31 cellular contexts compared by ENCODE assay signal in the genomic region with DNA sequence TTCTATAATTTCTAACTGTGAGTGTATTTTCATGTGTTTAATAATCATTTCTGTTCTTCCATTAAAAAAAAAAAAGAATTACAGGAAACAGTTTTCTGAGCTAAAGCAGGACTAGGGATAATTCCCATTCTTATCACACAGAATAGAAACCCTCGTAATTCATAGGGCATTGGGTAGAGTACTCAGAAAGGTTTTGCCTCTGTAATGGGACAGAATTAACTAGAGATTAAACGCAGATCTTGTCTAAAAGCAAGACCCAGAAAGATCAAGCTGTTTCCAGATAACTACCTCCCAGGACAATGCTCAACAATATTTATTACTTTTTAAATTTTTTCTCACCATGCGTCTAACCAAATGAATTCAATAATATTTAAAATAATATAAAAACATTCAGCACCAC. TPM values are rescaled to one million over a fixed set of nuclear protein-coding genes. Genes with fewer than 3 reads are reported as not detected.
DNase-seq lines count a peak whose midpoint lies in the region; ATAC-seq and TF ChIP-seq lines count a peak whose summit lies in the region.
"Had no signal": no experiment of that assay in that cellular context is flagged by ENCODE, and none has a peak within 500 bp of the region (broad histone marks: within the 10 kb centered on the region; RNA-seq: fewer than 3 reads in every experiment).

No MANE protein-coding gene starts in this region.

- CTCF ChIA-PET in SK-N-SH (lab: Yijun Ruan, JAX): interaction anchor here (1.1 kb wide), 1 partner anchor 273 kb away, joined by 3 read pairs; no protein-coding TSS in a partner anchor

- H3K4me3 ChIP-seq in SK-N-SH (ENCODE audit: low read depth in 2 of 2, low read length in 1 of 2) (no peak overlapping the region), WERI-Rb-1 (ENCODE audit: low read depth, low read length) (no peak overlapping the region), right atrium auricular region (no peak overlapping the region)
- H3K4me3 ChIP-seq: A549; BLaER1; BLaER1 treated with 17β-estradiol and CSF1 and Interleukin-3, amounts not matched to agents 10 nM and 100 nM had no signal

- ATAC-seq in SK-N-SH treated with all-trans-retinoic acid at 6 μM for 48 hours (no peak), HG03457 (IDR thresholded peaks at IDR 0.05; ENCODE audit: unreplicated experiment) (no peak), HG02678 (IDR thresholded peaks at IDR 0.05; ENCODE audit: unreplicated experiment) (no peak)
- ATAC-seq: A549; CD8-positive, alpha-beta T cell had no signal

- DNase-seq in SK-N-SH: peak; percentile 32
- no peak for DNase-seq in WERI-Rb-1
- DNase-seq in right atrium auricular region (ENCODE audit: low spot score): no peak
- DNase-seq: 8988T; ACHN; AML-193; BE2C; C1 segment of cervical spinal cord; Caco-2; Calu3; CD4-positive, alpha-beta memory T cell; CD4-positive, alpha-beta T cell; CD4-positive, CD25-positive, alpha-beta regulatory T cell; CD8-positive, alpha-beta memory T cell; CD8-positive, alpha-beta T cell; COR-L47; DMS 273 treated with DMSO at 0.1 percent for 48 hours; DMS153; DMS53; DMS79; DMS79 treated with DMSO at 0.1 percent for 48 hours; DND-41; EL had no signal

- WGBS in SK-N-SH (ENCODE audit: low lambda C conversion rate): 89% methylated on average over 3 of the region's 3 CpGs

- H3K9ac ChIP-seq in SK-N-SH: no peak overlapping the region
- H3K9ac ChIP-seq: BLaER1; BLaER1 treated with 17β-estradiol and CSF1 and Interleukin-3, amounts not matched to agents 10 nM and 100 nM had no signal

- peaks cover 64% of the 10 kb centered on the region for H3K79me2 ChIP-seq in SK-N-SH (ENCODE audit: insufficient read depth)

- no peak overlapping the region for H2AFZ ChIP-seq in SK-N-SH (ENCODE audit: low read depth)

- H3K9me3 ChIP-seq in SK-N-SH (no peaks in the 10 kb centered on the region), WERI-Rb-1 (ENCODE audit: severe bottlenecking) (no peaks in the 10 kb centered on the region), right atrium auricular region (no peaks in the 10 kb centered on the region)
- H3K9me3 ChIP-seq: A549, BE2C, Caco-2 had no signal

- no peaks in the 10 kb centered on the region for H3K9me2 ChIP-seq in SK-N-SH

- no peak for TF ChIP-seq RAD21 in SK-N-SH (IDR thresholded peaks at IDR 0.05; ENCODE audit: low read length)

- no peak for TF ChIP-seq CTCF in SK-N-SH (IDR thresholded peaks at IDR 0.05)
- TF ChIP-seq CTCF in WERI-Rb-1 (IDR thresholded peaks at IDR 0.05; ENCODE audit: low read depth, low read length): no peak
- TF ChIP-seq CTCF in right atrium auricular region (IDR thresholded peaks at IDR 0.05): no peak

- TF ChIP-seq EP300 in SK-N-SH (IDR thresholded peaks at IDR 0.05; ENCODE audit: borderline replicate concordance in 1 of 2, low read depth in 1 of 2, low read length in 1 of 2): peak in 1 of 2 experiments; percentile 75; a peak in 2 of 4 replicates

- H3F3A ChIP-seq in SK-N-SH (replicated peaks; ENCODE audit: insufficient read depth): no peaks in the 10 kb centered on the region

- POLR2A ChIA-PET in SK-N-SH (lab: Yijun Ruan, JAX): no interaction called here

- no peaks in the 10 kb centered on the region for H3K27me3 ChIP-seq in SK-N-SH (ENCODE audit: insufficient read depth)
- no peaks in the 10 kb centered on the region for H3K27me3 ChIP-seq in WERI-Rb-1 (ENCODE audit: insufficient read depth, low read depth, severe bottlenecking)
- H3K27me3 ChIP-seq in right atrium auricular region: no peaks in the 10 kb centered on the region
- H3K27me3 ChIP-seq: BE2C; BLaER1; BLaER1 treated with 17β-estradiol and CSF1 and Interleukin-3, amounts not matched to agents 10 nM and 100 nM had no signal

- peaks cover 2% of the 10 kb centered on the region; the same call in 1 of the 2 replicates for H4K20me1 ChIP-seq in SK-N-SH (ENCODE audit: insufficient read depth)

- no peak overlapping the region for H3K4me2 ChIP-seq in SK-N-SH
- H3K4me2 ChIP-seq: A549; BLaER1; BLaER1 treated with 17β-estradiol and CSF1 and Interleukin-3, amounts not matched to agents 10 nM and 100 nM had no signal

- H3K27ac ChIP-seq in SK-N-SH (ENCODE audit: low read depth in 2 of 2, low read length in 1 of 2): peak overlapping the region in 1 of 2 experiments; percentile 74; a peak in 2 of 4 replicates
- H3K27ac ChIP-seq in WERI-Rb-1: peak overlapping the region; percentile 1; the same call in 1 of the 2 replicates
- H3K27ac ChIP-seq in right atrium auricular region: no peak overlapping the region
- H3K27ac ChIP-seq: 22Rv1; A549; BLaER1; BLaER1 treated with 17β-estradiol and CSF1 and Interleukin-3, amounts not matched to agents 10 nM and 100 nM; C4-2B had no signal

- H3K4me1 ChIP-seq in SK-N-SH (ENCODE audit: control insufficient read depth in 1 of 2, insufficient read depth in 2 of 2, low read depth in 1 of 2, low read length in 1 of 2) (peaks cover 0 to 9% of the 10 kb centered on the region in 2 experiments; a peak in 2 of 4 replicates), right atrium auricular region (no peaks in the 10 kb centered on the region)
- H3K4me1 ChIP-seq: BLaER1; BLaER1 treated with 17β-estradiol and CSF1 and Interleukin-3, amounts not matched to agents 10 nM and 100 nM; Caco-2 had no signal

- H3K36me3 ChIP-seq in SK-N-SH (replicated peaks in 1 of 2; ENCODE audit: control insufficient read depth in 1 of 2, insufficient read depth in 2 of 2, low read length in 1 of 2) (peaks cover 0 to 9% of the 10 kb centered on the region in 2 experiments), WERI-Rb-1 (no peaks in the 10 kb centered on the region; the same call in 1 of the 2 replicates), right atrium auricular region (no peaks in the 10 kb centered on the region)
- H3K36me3 ChIP-seq: BE2C had no signal

TF ChIP-seq in SK-N-SH, 30 proteins besides CTCF, POLR2A, EP300 and RAD21:
- TF ChIP-seq EZH2phosphoT487 (IDR thresholded peaks at IDR 0.05; ENCODE audit: borderline replicate concordance, low read depth): no peak
TF ChIP-seq in SK-N-SH: peak in this region for 0.

TF ChIP-seq in SK-N-SH treated with all-trans-retinoic acid at 6 μM for 48 hours, 23 proteins besides CTCF, POLR2A, EP300 and RAD21:
- TF ChIP-seq TCF4 (CRISPR knock-in tag; IDR thresholded peaks at IDR 0.05; ENCODE audit: borderline replicate concordance): peak; percentile 58; the same call in 1 of the 2 replicates
- TF ChIP-seq OSR1 (CRISPR knock-in tag; IDR thresholded peaks at IDR 0.05): no peak

RNA-seq across cellular contexts. Expression of a gene that starts 10.2 kb away (rescaled TPM):
- 13.6 and 18.2 TPM in 2 replicates for polyA plus RNA-seq in SK-N-SH (2012; rRNA removed)
- 27.1 and 28.5 TPM in 2 replicates for polyA plus RNA-seq in SK-N-SH (2012; cell fraction: cytosol; rRNA removed)
- 3.3 and 9.6 TPM in 2 replicates for polyA plus RNA-seq in SK-N-SH (2012; cell fraction: nucleus; rRNA removed)
- total RNA-seq in right atrium auricular region: 10 to 100 TPM in 1 of 2 donors, 1 to 10 TPM in 1; 8.7 to 14.8 TPM

RNA-seq across cellular contexts. Expression of a gene that starts 10.4 kb away (rescaled TPM):
- 5.8 and 7.5 TPM in 2 replicates for polyA plus RNA-seq in SK-N-SH (2012; rRNA removed)
- 4.6 and 5.8 TPM in 2 replicates for polyA plus RNA-seq in SK-N-SH (2012; cell fraction: cytosol; rRNA removed)
- 12.6 and 20.0 TPM in 2 replicates for polyA plus RNA-seq in SK-N-SH (2012; cell fraction: nucleus; rRNA removed)
- 10 to 100 TPM; 15.1 to 16.2 TPM for total RNA-seq in right atrium auricular region

RNA-seq across cellular contexts. Expression of a gene that starts 18.4 kb away (rescaled TPM):
- 2.1 and 2.3 TPM in 2 replicates for polyA plus RNA-seq in SK-N-SH (2012; rRNA removed)
- polyA plus RNA-seq in SK-N-SH (2012; cell fraction: cytosol; rRNA removed): 1.6 and 2.1 TPM in 2 replicates
- polyA plus RNA-seq in SK-N-SH (2012; cell fraction: nucleus; rRNA removed): 1.2 and 1.9 TPM in 2 replicates
- 1 to 10 TPM; 1.1 to 2.1 TPM for total RNA-seq in right atrium auricular region
- total RNA-seq: CD4-positive, alpha-beta T cell; CD4-positive, CD25-positive, alpha-beta regulatory T cell; CD8-positive, alpha-beta T cell had no signal
- polyA plus RNA-seq: CD8-positive, alpha-beta memory T cell had no signal
